Comparison of ENCODE assay signal across 8 cellular contexts in the genomic region with DNA sequence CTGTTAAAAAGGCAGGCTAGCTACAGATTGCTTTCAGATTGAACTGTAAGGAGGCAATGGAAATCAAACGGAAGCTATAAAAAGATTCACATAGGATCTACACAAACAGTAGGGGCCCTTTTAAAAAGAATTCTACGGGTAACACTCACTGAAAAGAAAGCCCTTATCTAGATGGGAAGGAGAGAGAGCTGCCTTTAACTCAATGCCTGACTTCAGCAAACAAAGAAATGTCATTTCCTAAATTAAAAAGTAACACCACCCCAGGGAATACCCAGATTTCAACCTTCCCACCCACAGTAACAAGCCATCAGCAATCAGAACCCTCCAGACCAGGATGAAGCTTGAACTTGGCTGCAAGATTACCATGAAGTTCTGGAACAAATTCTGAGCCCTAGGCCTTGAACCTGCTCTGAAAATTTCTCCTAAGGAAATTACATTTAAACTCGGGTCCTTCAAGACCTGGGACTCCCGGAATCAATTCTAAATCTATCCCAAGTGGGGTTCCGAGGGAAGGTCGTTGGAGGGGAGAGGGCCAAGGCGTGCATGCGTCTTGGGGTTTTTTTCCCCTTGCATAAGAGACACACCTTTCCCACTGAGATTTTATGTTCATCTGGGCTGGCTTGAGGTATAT. TPM values are rescaled to one million over a fixed set of nuclear protein-coding genes. Genes with fewer than 3 reads are reported as not detected.
DNase-seq lines count a peak whose midpoint lies in the region; ATAC-seq and TF ChIP-seq lines count a peak whose summit lies in the region.

No MANE protein-coding gene starts in this region.

- WGBS in body of pancreas, 2 donors, result 0 to 12% methylated on average over 8 of the region's 8 CpGs

- no peak for DNase-seq in AG09309 (ENCODE audit: low read depth)
- no peak for DNase-seq in body of pancreas
- peak; percentile 36 for DNase-seq in medulla oblongata (ENCODE audit: extremely low spot score)
- DNase-seq in vagina (ENCODE audit: extremely low spot score in 2 of 2), result no peak
- DNase-seq in posterior vena cava (ENCODE audit: low spot score), result no peak

- peak overlapping the region; percentile 89 for H3K9ac ChIP-seq in HUES6 (ENCODE audit: low read length)

- intact Hi-C loops in body of pancreas (cut with DNase I), result no loop called here
- intact Hi-C loops in vagina (cut with DNase I), result loop anchor here (5.0 kb wide), 2 partner anchors 42 to 313 kb away; partner anchors contain the start of genes RFC5 and TAOK3
- intact Hi-C loops in posterior vena cava (cut with DNase I), result no loop called here

- H3K4me3 ChIP-seq in AG09309 (ENCODE audit: control insufficient read depth, low read depth, low read length) (peak overlapping the region; percentile 84), HUES6 (ENCODE audit: low read depth, low read length) (peak overlapping the region; percentile 81), body of pancreas (peak overlapping the region; percentile 27 to 35), vagina (peak overlapping the region; percentile 79 to 93)

- no peak for TF ChIP-seq POLR2A in body of pancreas (IDR thresholded peaks at IDR 0.05)
- TF ChIP-seq POLR2A in vagina (IDR thresholded peaks at IDR 0.05), result no peak

- TF ChIP-seq CTCF in AG09309 (IDR thresholded peaks at IDR 0.05; ENCODE audit: control insufficient read depth, insufficient read depth, low read depth, low read length, missing control alignments) (no peak), body of pancreas (IDR thresholded peaks at IDR 0.05) (no peak), vagina (IDR thresholded peaks at IDR 0.05) (no peak)

- H3K27me3 ChIP-seq in HUES6 (ENCODE audit: control insufficient read depth, insufficient read depth, low read length) (no peaks in the 10 kb centered on the region), body of pancreas (no peaks in the 10 kb centered on the region), vagina (no peaks in the 10 kb centered on the region)

- ATAC-seq in body of pancreas, result no peak
- ATAC-seq in HG03135 (IDR thresholded peaks at IDR 0.05; ENCODE audit: unreplicated experiment), result no peak
- no peak for ATAC-seq in GM21515 (IDR thresholded peaks at IDR 0.05; ENCODE audit: unreplicated experiment)

- no peaks in the 10 kb centered on the region for H3K9me3 ChIP-seq in HUES6 (ENCODE audit: control insufficient read depth, insufficient read depth, low read depth, low read length)
- no peaks in the 10 kb centered on the region for H3K9me3 ChIP-seq in body of pancreas
- no peaks in the 10 kb centered on the region for H3K9me3 ChIP-seq in vagina

- H3K36me3 ChIP-seq in HUES6 (ENCODE audit: control insufficient read depth, insufficient read depth, low read length), result 0 out of 2 replicates have a peak, but pooled peaks cover 3% of the 10 kb centered on the region
- no peaks in the 10 kb centered on the region for H3K36me3 ChIP-seq in body of pancreas (replicated peaks in 1 of 2; ENCODE audit: insufficient read depth in 1 of 2, low read depth in 2 of 2)
- no peaks in the 10 kb centered on the region for H3K36me3 ChIP-seq in vagina

- H3K4me1 ChIP-seq in HUES6 (ENCODE audit: control insufficient read depth, insufficient read depth, low read length), result peaks cover 20% of the 10 kb centered on the region
- H3K4me1 ChIP-seq in body of pancreas, result peaks cover 68% of the 10 kb centered on the region
- peaks cover 46% of the 10 kb centered on the region for H3K4me1 ChIP-seq in vagina

- peak overlapping the region; percentile 7; the same call in 1 of the 2 replicates for H3K27ac ChIP-seq in HUES6 (ENCODE audit: low read depth, low read length)
- peak overlapping the region; percentile 90 to 97 (median 95) for H3K27ac ChIP-seq in body of pancreas
- peak overlapping the region; percentile 99 for H3K27ac ChIP-seq in vagina

RNA-seq across cellular contexts. Expression of gene WSB2, which starts 1.2 kb away (rescaled TPM):
- total RNA-seq in body of pancreas (10 to 100 TPM; 28.7 to 48.0 TPM), vagina (44.0 TPM), posterior vena cava (100 to 1,000 TPM in 1 of 2 donors, 10 to 100 TPM in 1; 73.1 to 107 TPM)

RNA-seq across cellular contexts. Expression of gene RFC5, which starts 43.3 kb away (rescaled TPM):
- 1 to 10 TPM; 4.6 to 6.2 TPM for total RNA-seq in body of pancreas
- total RNA-seq in vagina, result 11.5 TPM
- 1 to 10 TPM; 6.0 to 7.0 TPM for total RNA-seq in posterior vena cava

RNA-seq across cellular contexts. Expression of gene VSIG10, which starts 44.1 kb away (rescaled TPM):
- total RNA-seq in body of pancreas, result 10 to 100 TPM; 20.4 to 41.0 TPM
- 31.2 TPM for total RNA-seq in vagina
- total RNA-seq in posterior vena cava, result 10 to 100 TPM; 11.1 to 15.3 TPM

Comparison
In these comparisons a context has a peak if more than half of its experiments do, and no peak if none do; other contexts are left out.
1. H3K4me3 ChIP-seq: peak in every context shown above with its lines; median percentile 86 in vagina; 84 in AG09309; 81 in HUES6; 31 in body of pancreas.
2. H3K27ac ChIP-seq: peak in every context shown above with its lines; median percentile 99 in vagina; 95 in body of pancreas; 7 in HUES6.